11 cellular contexts compared by ENCODE assay signal in the genomic region with DNA sequence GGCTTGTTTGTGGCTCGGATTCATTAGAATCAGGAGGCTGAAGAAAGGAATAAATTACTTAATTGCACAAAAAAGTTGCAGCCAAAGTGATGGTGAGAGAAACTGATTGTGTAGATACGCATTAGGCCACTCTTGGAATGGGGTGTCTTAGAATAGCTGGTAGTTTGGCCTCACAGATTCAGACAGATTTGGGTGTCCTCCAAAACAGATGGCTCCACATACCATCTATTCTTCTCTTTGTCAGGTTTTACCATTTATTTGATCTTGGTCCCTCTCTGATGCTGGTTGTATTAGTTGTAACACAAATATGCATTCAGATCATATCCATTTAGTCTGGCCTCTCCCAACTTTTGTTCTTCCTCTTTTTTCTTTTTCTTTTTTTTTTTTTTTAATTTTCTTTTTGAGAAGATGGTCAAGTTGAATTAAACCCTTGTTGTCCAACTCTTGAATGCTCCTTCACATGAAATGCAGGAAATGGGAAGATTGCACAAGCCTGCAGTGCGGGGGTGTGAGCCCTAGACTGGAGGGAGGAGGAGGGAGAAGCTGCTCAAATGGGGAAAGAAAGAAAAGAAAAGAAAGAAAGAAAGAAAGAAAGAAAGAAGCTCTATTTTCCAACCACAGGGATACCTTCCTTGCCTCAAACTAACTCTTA.
DNase-seq lines count a peak whose midpoint lies in the region; ATAC-seq lines count a peak whose summit lies in the region.
"Had no signal": no experiment of that assay in that cellular context is flagged by ENCODE, and none has a peak within 500 bp of the region (broad histone marks: within the 10 kb centered on the region; RNA-seq: fewer than 3 reads in every experiment).

No MANE protein-coding gene starts in this region.

- CTCF ChIA-PET in activated CD4-positive, alpha-beta memory T cell treated with anti-CD3 and anti-CD28 coated beads for 36 hours (lab: Charles Lee), result no interaction called here

- DNase-seq in COLO829 (ENCODE audit: low spot score) (peak; percentile 97), NCI-H226 (peak; percentile 44), epidermal melanocyte (ENCODE audit: insufficient read length, low spot score) (peak; percentile 57), non-pigmented ciliary epithelial cell (ENCODE audit: low read depth) (peak; percentile 19), NCI-H2107 (lab: John Stamatoyannopoulos, UW) (no peak), D341Med (ENCODE audit: low spot score) (no peak)
- no peak for DNase-seq in activated CD4-positive, alpha-beta memory T cell treated with anti-CD3 and anti-CD28 coated beads for 36 hours
- DNase-seq: activated CD8-positive, alpha-beta memory T cell treated with anti-CD3 and anti-CD28 coated beads, Interleukin-2, amount 50 U/mL, for 48 hours; DMS79 treated with DMSO at 0.1 percent for 48 hours; NCI-H1092 had no signal

- H3K27ac Mint-ChIP-seq in activated CD4-positive, alpha-beta memory T cell treated with anti-CD3 and anti-CD28 coated beads for 36 hours, result no peak overlapping the region

- peaks cover 6% of the 10 kb centered on the region for H3K27me3 Mint-ChIP-seq in activated CD4-positive, alpha-beta memory T cell treated with anti-CD3 and anti-CD28 coated beads for 36 hours

- no peak for ATAC-seq in GM18520 (IDR thresholded peaks at IDR 0.05; ENCODE audit: unreplicated experiment)

- H3K4me3 Mint-ChIP-seq in activated CD4-positive, alpha-beta memory T cell treated with anti-CD3 and anti-CD28 coated beads for 36 hours, result no peak overlapping the region

- H3K4me1 Mint-ChIP-seq in activated CD4-positive, alpha-beta memory T cell treated with anti-CD3 and anti-CD28 coated beads for 36 hours (ENCODE audit: low read depth), result no peaks in the 10 kb centered on the region

- no peaks in the 10 kb centered on the region for H3K9me3 Mint-ChIP-seq in activated CD4-positive, alpha-beta memory T cell treated with anti-CD3 and anti-CD28 coated beads for 36 hours

- no peaks in the 10 kb centered on the region for H3K36me3 Mint-ChIP-seq in activated CD4-positive, alpha-beta memory T cell treated with anti-CD3 and anti-CD28 coated beads for 36 hours

- intact Hi-C loops in activated CD4-positive, alpha-beta memory T cell treated with anti-CD3 and anti-CD28 coated beads for 36 hours (cut with micrococcal nuclease), result no loop called here

- POLR2A ChIA-PET in activated CD4-positive, alpha-beta memory T cell treated with anti-CD3 and anti-CD28 coated beads for 36 hours (lab: Charles Lee), result no interaction called here

Comparison
In these comparisons a context has a peak if more than half of its experiments do, and no peak if none do; other contexts are left out.
1. DNase-seq: peak in COLO829 (single experiment), NCI-H226 (single experiment), epidermal melanocyte (single experiment) and non-pigmented ciliary epithelial cell (single experiment); none in activated CD4-positive, alpha-beta memory T cell treated with anti-CD3 and anti-CD28 coated beads for 36 hours (single experiment), NCI-H2107 (single experiment) and D341Med (single experiment).